Comparison of ENCODE assay signal across 1 cellular context in the genomic region with DNA sequence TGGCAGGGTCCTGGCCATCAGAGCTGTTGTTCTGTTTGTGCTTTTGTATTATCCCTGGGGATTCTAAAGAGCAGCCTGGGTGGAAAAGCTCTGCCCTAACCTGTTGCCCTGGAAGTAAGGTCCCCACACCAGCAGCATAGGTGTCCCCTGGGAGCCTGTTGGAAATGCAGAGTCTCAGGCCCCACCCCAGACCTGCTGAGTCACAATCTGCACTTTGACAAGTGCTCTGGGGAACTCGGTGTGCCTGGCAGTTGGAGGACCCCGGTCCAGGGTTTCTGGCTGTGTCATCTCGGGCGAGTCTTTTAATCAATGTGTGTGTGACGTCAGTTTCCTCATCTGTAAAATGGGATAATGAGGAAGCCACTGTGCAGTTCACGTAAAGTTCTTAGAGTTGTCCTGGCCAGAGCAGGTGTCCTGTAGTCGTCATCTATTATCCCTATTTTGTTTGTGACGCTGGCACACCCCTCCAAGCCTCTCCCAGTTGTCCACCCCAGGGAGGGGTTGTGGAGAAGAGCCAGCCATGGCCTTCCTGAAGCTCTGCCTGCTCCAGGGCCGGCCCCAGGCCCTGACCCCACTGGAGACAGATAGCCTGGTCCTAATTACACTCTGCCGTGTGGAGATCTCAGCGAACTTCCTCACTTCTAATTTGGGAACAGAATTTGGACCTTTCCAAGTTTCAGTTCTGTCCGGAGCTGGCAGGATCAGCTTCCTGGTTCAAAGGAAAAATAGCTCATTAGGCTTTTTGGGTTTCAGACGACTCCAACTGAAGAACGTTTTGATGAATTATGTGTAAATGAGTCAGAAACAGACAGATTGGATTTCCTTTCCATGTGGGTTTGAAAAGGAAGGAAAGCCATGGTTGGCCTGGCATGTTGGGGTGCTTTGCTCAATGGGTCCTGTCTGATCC.
TF ChIP-seq lines count a peak whose summit lies in the region.

No MANE protein-coding gene starts in this region.

TF ChIP-seq in HepG2, 621 proteins besides CTCF, POLR2A, EP300 and RAD21 (continued from another document):
- TF ChIP-seq, protein P1, sequence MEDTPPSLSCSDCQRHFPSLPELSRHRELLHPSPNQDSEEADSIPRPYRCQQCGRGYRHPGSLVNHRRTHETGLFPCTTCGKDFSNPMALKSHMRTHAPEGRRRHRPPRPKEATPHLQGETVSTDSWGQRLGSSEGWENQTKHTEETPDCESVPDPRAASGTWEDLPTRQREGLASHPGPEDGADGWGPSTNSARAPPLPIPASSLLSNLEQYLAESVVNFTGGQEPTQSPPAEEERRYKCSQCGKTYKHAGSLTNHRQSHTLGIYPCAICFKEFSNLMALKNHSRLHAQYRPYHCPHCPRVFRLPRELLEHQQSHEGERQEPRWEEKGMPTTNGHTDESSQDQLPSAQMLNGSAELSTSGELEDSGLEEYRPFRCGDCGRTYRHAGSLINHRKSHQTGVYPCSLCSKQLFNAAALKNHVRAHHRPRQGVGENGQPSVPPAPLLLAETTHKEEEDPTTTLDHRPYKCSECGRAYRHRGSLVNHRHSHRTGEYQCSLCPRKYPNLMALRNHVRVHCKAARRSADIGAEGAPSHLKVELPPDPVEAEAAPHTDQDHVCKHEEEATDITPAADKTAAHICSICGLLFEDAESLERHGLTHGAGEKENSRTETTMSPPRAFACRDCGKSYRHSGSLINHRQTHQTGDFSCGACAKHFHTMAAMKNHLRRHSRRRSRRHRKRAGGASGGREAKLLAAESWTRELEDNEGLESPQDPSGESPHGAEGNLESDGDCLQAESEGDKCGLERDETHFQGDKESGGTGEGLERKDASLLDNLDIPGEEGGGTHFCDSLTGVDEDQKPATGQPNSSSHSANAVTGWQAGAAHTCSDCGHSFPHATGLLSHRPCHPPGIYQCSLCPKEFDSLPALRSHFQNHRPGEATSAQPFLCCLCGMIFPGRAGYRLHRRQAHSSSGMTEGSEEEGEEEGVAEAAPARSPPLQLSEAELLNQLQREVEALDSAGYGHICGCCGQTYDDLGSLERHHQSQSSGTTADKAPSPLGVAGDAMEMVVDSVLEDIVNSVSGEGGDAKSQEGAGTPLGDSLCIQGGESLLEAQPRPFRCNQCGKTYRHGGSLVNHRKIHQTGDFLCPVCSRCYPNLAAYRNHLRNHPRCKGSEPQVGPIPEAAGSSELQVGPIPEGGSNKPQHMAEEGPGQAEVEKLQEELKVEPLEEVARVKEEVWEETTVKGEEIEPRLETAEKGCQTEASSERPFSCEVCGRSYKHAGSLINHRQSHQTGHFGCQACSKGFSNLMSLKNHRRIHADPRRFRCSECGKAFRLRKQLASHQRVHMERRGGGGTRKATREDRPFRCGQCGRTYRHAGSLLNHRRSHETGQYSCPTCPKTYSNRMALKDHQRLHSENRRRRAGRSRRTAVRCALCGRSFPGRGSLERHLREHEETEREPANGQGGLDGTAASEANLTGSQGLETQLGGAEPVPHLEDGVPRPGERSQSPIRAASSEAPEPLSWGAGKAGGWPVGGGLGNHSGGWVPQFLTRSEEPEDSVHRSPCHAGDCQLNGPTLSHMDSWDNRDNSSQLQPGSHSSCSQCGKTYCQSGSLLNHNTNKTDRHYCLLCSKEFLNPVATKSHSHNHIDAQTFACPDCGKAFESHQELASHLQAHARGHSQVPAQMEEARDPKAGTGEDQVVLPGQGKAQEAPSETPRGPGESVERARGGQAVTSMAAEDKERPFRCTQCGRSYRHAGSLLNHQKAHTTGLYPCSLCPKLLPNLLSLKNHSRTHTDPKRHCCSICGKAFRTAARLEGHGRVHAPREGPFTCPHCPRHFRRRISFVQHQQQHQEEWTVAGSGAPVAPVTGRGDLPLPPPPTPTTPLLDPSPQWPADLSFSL (CRISPR knock-in tag; IDR thresholded peaks at IDR 0.05) = no peak
- TF ChIP-seq CREB1 (IDR thresholded peaks at IDR 0.05) (peak; percentile 93), CREB1 (CRISPR knock-in tag; IDR thresholded peaks at IDR 0.05) (no peak)
